Comparison of ENCODE assay signal across 13 cellular contexts in genomic region chr6:139251377-139252017, GRCh38. TPM values are rescaled to one million over a fixed set of nuclear protein-coding genes. Genes with fewer than 3 reads are reported as not detected.
DNase-seq lines count a peak whose midpoint lies in the region; ATAC-seq and TF ChIP-seq lines count a peak whose summit lies in the region.
"Had no signal": no experiment of that assay in that cellular context is flagged by ENCODE, and none has a peak within 500 bp of the region (broad histone marks: within the 10 kb centered on the region; RNA-seq: fewer than 3 reads in every experiment).

No MANE protein-coding gene starts in this region.

- peaks cover 7% of the 10 kb centered on the region for H3K36me3 Mint-ChIP-seq in activated naive CD4-positive, alpha-beta T cell treated with anti-CD3 and anti-CD28 coated beads, Interleukin-2, amount 10 ng/mL, durations not matched to agents 7 days and 5 days
- H3K36me3 Mint-ChIP-seq: brain, naive B cell had no signal

- H3K4me3 ChIP-seq in breast epithelium: no peak overlapping the region
- H3K4me3 ChIP-seq in right lobe of liver: no peak overlapping the region
- no peak overlapping the region for H3K4me3 ChIP-seq in suprapubic skin
- no peak overlapping the region for H3K4me3 ChIP-seq in HAP-1
- H3K4me3 ChIP-seq: PC-9 had no signal

- intact Hi-C loops in breast epithelium (cut with DNase I; ENCODE audit: low total_unique reads): no loop called here
- intact Hi-C loops in right lobe of liver (cut with DNase I): no loop called here

- H3K4me1 ChIP-seq in breast epithelium (no peaks in the 10 kb centered on the region), right lobe of liver (peaks cover 0 to 5% (median 0%) of the 10 kb centered on the region in 4 donors), suprapubic skin (peaks cover 17% of the 10 kb centered on the region), HAP-1 (no peaks in the 10 kb centered on the region)

- in situ Hi-C loops in HAP-1 (cut with MboI; ENCODE audit: low sequenced_read_pairs): no loop called here

- H3K27me3 ChIP-seq in breast epithelium: no peaks in the 10 kb centered on the region
- H3K27me3 ChIP-seq in right lobe of liver: no peaks in the 10 kb centered on the region
- H3K27me3 ChIP-seq in suprapubic skin: no peaks in the 10 kb centered on the region
- H3K27me3 ChIP-seq in HAP-1 (ENCODE audit: low read depth): no peaks in the 10 kb centered on the region

- peaks cover 52% of the 10 kb centered on the region for H3K4me1 Mint-ChIP-seq in activated naive CD4-positive, alpha-beta T cell treated with anti-CD3 and anti-CD28 coated beads, Interleukin-2, amount 10 ng/mL, durations not matched to agents 7 days and 5 days

- WGBS in right lobe of liver (ENCODE audit: insufficient coverage, low coverage, low lambda C conversion rate, missing lambda C conversion rate): 32% methylated on average over 3 of the region's 3 CpGs
- 51% methylated on average over 3 of the region's 3 CpGs for WGBS in suprapubic skin

- no peak for TF ChIP-seq EP300 in suprapubic skin (IDR thresholded peaks at IDR 0.05)

- ATAC-seq in right lobe of liver: peak; percentile 51 to 71 (median 54)

- no peaks in the 10 kb centered on the region for H3K9me3 ChIP-seq in breast epithelium
- H3K9me3 ChIP-seq in right lobe of liver: no peaks in the 10 kb centered on the region
- H3K9me3 ChIP-seq in suprapubic skin: no peaks in the 10 kb centered on the region
- no peaks in the 10 kb centered on the region for H3K9me3 ChIP-seq in HAP-1

- H3K9me3 Mint-ChIP-seq in activated naive CD4-positive, alpha-beta T cell treated with anti-CD3 and anti-CD28 coated beads, Interleukin-2, amount 10 ng/mL, durations not matched to agents 7 days and 5 days: peaks cover 3% of the 10 kb centered on the region
- H3K9me3 Mint-ChIP-seq: brain, naive B cell had no signal

- CTCF ChIA-PET in activated naive CD4-positive, alpha-beta T cell treated with anti-CD3 and anti-CD28 coated beads, Interleukin-2, amount 10 ng/mL, durations not matched to agents 7 days and 5 days (lab: Charles Lee): interaction anchor here (1.0 to 2.3 kb wide), 4 partner anchors 11 to 72 kb away, joined by 3 to 23 read pairs (median 8); partner anchors contain the start of gene TXLNB

- H3K27me3 Mint-ChIP-seq in activated naive CD4-positive, alpha-beta T cell treated with anti-CD3 and anti-CD28 coated beads, Interleukin-2, amount 10 ng/mL, durations not matched to agents 7 days and 5 days: no peaks in the 10 kb centered on the region
- H3K27me3 Mint-ChIP-seq: brain, naive B cell had no signal

- H3K36me3 ChIP-seq in breast epithelium (no peaks in the 10 kb centered on the region), right lobe of liver (no peaks in the 10 kb centered on the region), suprapubic skin (no peaks in the 10 kb centered on the region), HAP-1 (replicated peaks) (no peaks in the 10 kb centered on the region)

- TF ChIP-seq CTCF in breast epithelium (IDR thresholded peaks at IDR 0.05) (no peak), right lobe of liver (IDR thresholded peaks at IDR 0.05) (no peak), suprapubic skin (IDR thresholded peaks at IDR 0.05) (no peak)

- H3K27ac ChIP-seq in breast epithelium (peak overlapping the region; percentile 21 to 28), right lobe of liver (peak overlapping the region in 1 of 3 donors; percentile 0), suprapubic skin (peak overlapping the region; percentile 4)
- H3K27ac ChIP-seq: PC-9 had no signal

- DNase-seq in activated naive CD4-positive, alpha-beta T cell treated with anti-CD3 and anti-CD28 coated beads, Interleukin-2, amount 10 ng/mL, durations not matched to agents 7 days and 5 days: no peak
- no peak for DNase-seq in activated naive CD4-positive, alpha-beta T cell (lab: John Stamatoyannopoulos, UW)
- DNase-seq in breast epithelium (ENCODE audit: low spot score in 2 of 2) (no peak), right lobe of liver (no peak), suprapubic skin (ENCODE audit: low spot score in 2 of 2) (no peak), HAP-1 (ENCODE audit: low spot score in 2 of 2) (no peak), NCI-H2029 treated with DMSO at 0.1 percent for 48 hours (lab: John Stamatoyannopoulos, UW) (no peak)
- no peak for DNase-seq in stimulated activated CD4-positive, alpha-beta T cell treated with anti-CD3 and anti-CD28 coated beads, Interleukin-1b, Interleukin-23, amount 100 ng/mL, for 48 hours
- DNase-seq: naive B cell, NCI-H226 had no signal

- no peak for TF ChIP-seq POLR2A in breast epithelium (IDR thresholded peaks at IDR 0.05)
- no peak for TF ChIP-seq POLR2A in right lobe of liver (IDR thresholded peaks at IDR 0.05)
- no peak for TF ChIP-seq POLR2A in suprapubic skin (IDR thresholded peaks at IDR 0.05)

- H3K4me3 Mint-ChIP-seq in activated naive CD4-positive, alpha-beta T cell treated with anti-CD3 and anti-CD28 coated beads, Interleukin-2, amount 10 ng/mL, durations not matched to agents 7 days and 5 days: peak overlapping the region; percentile 52
- H3K4me3 Mint-ChIP-seq: naive B cell had no signal

- peak overlapping the region; percentile 96 for H3K27ac Mint-ChIP-seq in activated naive CD4-positive, alpha-beta T cell treated with anti-CD3 and anti-CD28 coated beads, Interleukin-2, amount 10 ng/mL, durations not matched to agents 7 days and 5 days

RNA-seq across cellular contexts. Expression of gene TXLNB, which starts 40.3 kb away (rescaled TPM):
- 1 to 10 TPM in 2 of 3 donors, under 1 TPM in 1; 0.96 to 2.9 (median 2.5) TPM for total RNA-seq in breast epithelium
- total RNA-seq in right lobe of liver: under 1 TPM; 0.04 to 0.50 (median 0.14) TPM
- total RNA-seq in suprapubic skin: under 1 TPM; 0.10 to 0.59 (median 0.37) TPM
- total RNA-seq: epithelial cell of proximal tubule had no signal
